ENCODE assay signal across 37 cellular contexts in the genomic region with DNA sequence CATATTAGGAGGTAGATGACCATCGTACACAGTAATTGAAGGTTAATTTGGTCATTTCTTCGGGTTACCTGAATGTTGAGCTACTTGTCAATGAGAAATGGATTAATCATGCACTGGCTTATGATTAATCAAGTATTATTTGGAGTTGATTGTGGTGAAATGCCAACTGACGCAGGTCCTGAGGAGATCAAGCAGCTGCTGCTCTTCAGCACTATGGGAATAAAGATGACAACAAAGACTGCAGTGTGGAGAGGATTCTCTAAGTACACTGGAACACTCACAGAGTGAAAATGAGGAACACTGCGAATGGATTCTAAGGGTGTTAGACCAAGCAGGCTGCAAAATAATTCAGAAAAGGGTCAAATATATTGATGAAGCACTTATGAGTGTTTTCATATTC.
"Had no signal": no experiment of that assay in that cellular context is flagged by ENCODE, and none has a peak within 500 bp of the region (broad histone marks: within the 10 kb centered on the region; RNA-seq: fewer than 3 reads in every experiment).

No MANE protein-coding gene starts in this region.

- H3K4me1 Mint-ChIP-seq: activated B cell treated with CpG ODN at 0.5 μM for 24 hours; activated CD4-positive, alpha-beta T cell treated with anti-CD3 and anti-CD28 coated beads, Interleukin-2, amount 10 ng/mL, durations not matched to agents 24 days and 14 days; activated naive CD4-positive, alpha-beta T cell treated with anti-CD3 and anti-CD28 coated beads, Interleukin-2, amount 10 ng/mL, durations not matched to agents 7 days and 5 days; activated naive CD4-positive, alpha-beta T cell treated with anti-CD3 and anti-CD28 coated beads, Interleukin-2, amount 50 U/mL, for 24 hours; activated naive CD8-positive, alpha-beta T cell treated with anti-CD3 and anti-CD28 coated beads, Interleukin-2, amount 10 ng/mL, durations not matched to agents 7 days and 5 days; activated naive CD8-positive, alpha-beta T cell treated with anti-CD3 and anti-CD28 coated beads, Interleukin-2, amount 50 U/mL, for 24 hours; brain; central memory CD8-positive, alpha-beta T cell had no signal

- H3K4me3 ChIP-seq: ascending aorta, cardiac muscle cell had no signal

- H3K27ac ChIP-seq: ascending aorta, cardiac muscle cell, VCaP had no signal

- H3K27me3 ChIP-seq: ascending aorta, cardiac muscle cell had no signal

- DNase-seq: activated B cell treated with CpG ODN at 0.5 μM for 24 hours; activated CD4-positive, alpha-beta memory T cell treated with anti-CD3 and anti-CD28 coated beads for 36 hours; activated CD4-positive, alpha-beta T cell treated with anti-CD3 and anti-CD28 coated beads for 4 hours; activated CD4-positive, alpha-beta T cell treated with anti-CD3 and anti-CD28 coated beads, Interleukin-2, amount 10 ng/mL, durations not matched to agents 24 days and 14 days; activated CD4-positive, alpha-beta T cell treated with anti-CD3 and anti-CD28 coated beads, Interleukin-2, amount 50 U/mL, for 1 hour; activated CD4-positive, alpha-beta T cell treated with anti-CD3 and anti-CD28 coated beads, Interleukin-2, amount 50 U/mL, for 4 hours; activated CD4-positive, CD25-positive, alpha-beta regulatory T cell treated with anti-CD3 and anti-CD28 coated beads, Interleukin-2, amount 50 U/mL, for 72 hours; activated CD8-positive, alpha-beta memory T cell treated with anti-CD3 and anti-CD28 coated beads, Interleukin-2, amount 50 U/mL, for 4 hours; activated CD8-positive, alpha-beta T cell treated with anti-CD3 and anti-CD28 coated beads for 36 hours; activated effector memory CD4-positive, alpha-beta T cell treated with Interleukin-2 at 50 U/mL for 16 hours; activated gamma-delta T cell; activated naive CD4-positive, alpha-beta T cell treated with anti-CD3 and anti-CD28 coated beads, Interleukin-2, amount 10 ng/mL, durations not matched to agents 7 days and 5 days; activated naive CD4-positive, alpha-beta T cell treated with Interleukin-2 at 50 U/mL for 16 hours; activated naive CD8-positive, alpha-beta T cell treated with anti-CD3 and anti-CD28 coated beads, Interleukin-2, amount 10 ng/mL, durations not matched to agents 7 days and 5 days; activated naive CD8-positive, alpha-beta T cell treated with anti-CD3 and anti-CD28 coated beads, Interleukin-2, amount 50 U/mL, for 24 hours; activated T-cell treated with anti-CD3 and anti-CD28 coated beads for 4 hours; activated T-cell treated with anti-CD3 and anti-CD28 coated beads, Interleukin-2, amount 50 U/mL, for 1 hour; activated T-cell treated with anti-CD3 and anti-CD28 coated beads, Interleukin-2, amount 50 U/mL, for 4 hours; amygdala; anterior cingulate cortex; caudate nucleus; cerebellar nuclear complex; T-helper 1 cell; T-helper 2 cell; T-helper 9 cell had no signal

- H3K9me3 Mint-ChIP-seq: activated B cell treated with CpG ODN at 0.5 μM for 24 hours; activated CD4-positive, alpha-beta memory T cell treated with anti-CD3 and anti-CD28 coated beads for 36 hours; activated CD4-positive, alpha-beta T cell treated with anti-CD3 and anti-CD28 coated beads, Interleukin-2, amount 10 ng/mL, durations not matched to agents 24 days and 14 days; activated CD8-positive, alpha-beta T cell treated with anti-CD3 and anti-CD28 coated beads for 36 hours; activated naive CD4-positive, alpha-beta T cell treated with anti-CD3 and anti-CD28 coated beads, Interleukin-2, amount 10 ng/mL, durations not matched to agents 7 days and 5 days; activated naive CD8-positive, alpha-beta T cell treated with anti-CD3 and anti-CD28 coated beads, Interleukin-2, amount 10 ng/mL, durations not matched to agents 7 days and 5 days; activated naive CD8-positive, alpha-beta T cell treated with anti-CD3 and anti-CD28 coated beads, Interleukin-2, amount 50 U/mL, for 24 hours; activated T-cell treated with anti-CD3 and anti-CD28 coated beads, Interleukin-2, amount 50 U/mL, for 4 hours; activated T-helper 2 cell treated with anti-CD3 and anti-CD28 coated beads, Interferon-gamma antibody, Interleukin-2, Interleukin-4, amounts not matched to agents 10 μg/mL and 5 μg/mL and 100 μg/mL, durations not matched to agents 14 hours and 24 hours and 36 hours; brain; central memory CD8-positive, alpha-beta T cell; T-helper 1 cell treated with Interleukin-12 subunit alpha and Interleukin-12 subunit beta and Interleukin-4 antibody, amounts not matched to agents 30 μg/mL and 1 μg/mL, for 36 hours; T-helper 2 cell treated with Interferon-gamma antibody and Interleukin-4, amounts not matched to agents 5 μg/mL and 100 μg/mL, for 36 hours had no signal

- H3K9me3 ChIP-seq: ascending aorta had no signal

- ATAC-seq: activated CD8-positive, alpha-beta T cell treated with anti-CD3 and anti-CD28 coated beads for 36 hours; activated naive CD8-positive, alpha-beta T cell treated with anti-CD3 and anti-CD28 coated beads, Interleukin-2, amount 50 U/mL, for 24 hours; activated T-cell treated with anti-CD3 and anti-CD28 coated beads, Interleukin-2, amount 50 U/mL, for 4 hours had no signal

- H3K36me3 Mint-ChIP-seq: activated CD4-positive, alpha-beta memory T cell treated with anti-CD3 and anti-CD28 coated beads for 36 hours; activated naive CD4-positive, alpha-beta T cell treated with anti-CD3 and anti-CD28 coated beads, Interleukin-2, amount 10 ng/mL, durations not matched to agents 7 days and 5 days; activated naive CD4-positive, alpha-beta T cell treated with anti-CD3 and anti-CD28 coated beads, Interleukin-2, amount 50 U/mL, for 24 hours; activated naive CD8-positive, alpha-beta T cell; activated naive CD8-positive, alpha-beta T cell treated with anti-CD3 and anti-CD28 coated beads, Interleukin-2, amount 10 ng/mL, durations not matched to agents 7 days and 5 days; brain had no signal

- H3K27ac Mint-ChIP-seq: activated B cell treated with CpG ODN at 0.5 μM for 24 hours; activated CD4-positive, alpha-beta memory T cell treated with anti-CD3 and anti-CD28 coated beads for 36 hours; activated CD4-positive, alpha-beta T cell treated with anti-CD3 and anti-CD28 coated beads, Interleukin-2, amount 10 ng/mL, durations not matched to agents 24 days and 14 days; activated CD8-positive, alpha-beta T cell treated with anti-CD3 and anti-CD28 coated beads for 36 hours; activated naive CD4-positive, alpha-beta T cell treated with anti-CD3 and anti-CD28 coated beads, Interleukin-2, amount 10 ng/mL, durations not matched to agents 7 days and 5 days; activated naive CD4-positive, alpha-beta T cell treated with anti-CD3 and anti-CD28 coated beads, Interleukin-2, amount 50 U/mL, for 24 hours; activated naive CD8-positive, alpha-beta T cell; activated naive CD8-positive, alpha-beta T cell treated with anti-CD3 and anti-CD28 coated beads, Interleukin-2, amount 10 ng/mL, durations not matched to agents 7 days and 5 days; activated naive CD8-positive, alpha-beta T cell treated with anti-CD3 and anti-CD28 coated beads, Interleukin-2, amount 50 U/mL, for 24 hours; activated T-helper 2 cell treated with anti-CD3 and anti-CD28 coated beads, Interferon-gamma antibody, Interleukin-2, Interleukin-4, amounts not matched to agents 10 μg/mL and 5 μg/mL and 100 μg/mL, durations not matched to agents 14 hours and 24 hours and 36 hours; brain; T-helper 1 cell treated with Interleukin-12 subunit alpha and Interleukin-12 subunit beta and Interleukin-4 antibody, amounts not matched to agents 30 μg/mL and 1 μg/mL, for 36 hours; T-helper 2 cell treated with Interferon-gamma antibody and Interleukin-4, amounts not matched to agents 5 μg/mL and 100 μg/mL, for 36 hours had no signal

- H3K4me3 Mint-ChIP-seq: activated B cell treated with CpG ODN at 0.5 μM for 24 hours; activated CD4-positive, alpha-beta memory T cell treated with anti-CD3 and anti-CD28 coated beads for 36 hours; activated CD4-positive, alpha-beta T cell treated with anti-CD3 and anti-CD28 coated beads, Interleukin-2, amount 10 ng/mL, durations not matched to agents 24 days and 14 days; activated CD8-positive, alpha-beta T cell treated with anti-CD3 and anti-CD28 coated beads for 36 hours; activated naive CD4-positive, alpha-beta T cell treated with anti-CD3 and anti-CD28 coated beads, Interleukin-2, amount 10 ng/mL, durations not matched to agents 7 days and 5 days; activated naive CD4-positive, alpha-beta T cell treated with anti-CD3 and anti-CD28 coated beads, Interleukin-2, amount 50 U/mL, for 24 hours; activated naive CD8-positive, alpha-beta T cell; activated naive CD8-positive, alpha-beta T cell treated with anti-CD3 and anti-CD28 coated beads, Interleukin-2, amount 10 ng/mL, durations not matched to agents 7 days and 5 days; activated naive CD8-positive, alpha-beta T cell treated with anti-CD3 and anti-CD28 coated beads, Interleukin-2, amount 50 U/mL, for 24 hours; activated T-cell treated with anti-CD3 and anti-CD28 coated beads, Interleukin-2, amount 50 U/mL, for 4 hours; brain; central memory CD8-positive, alpha-beta T cell; T-helper 1 cell treated with Interleukin-12 subunit alpha and Interleukin-12 subunit beta and Interleukin-4 antibody, amounts not matched to agents 30 μg/mL and 1 μg/mL, for 36 hours; T-helper 2 cell treated with Interferon-gamma antibody and Interleukin-4, amounts not matched to agents 5 μg/mL and 100 μg/mL, for 36 hours had no signal

- H3K4me1 ChIP-seq: ascending aorta had no signal

- H3K36me3 ChIP-seq: ascending aorta, cardiac muscle cell had no signal

- FAIRE-seq: bronchial epithelial cell, TTC549 had no signal

- H3K27me3 Mint-ChIP-seq: activated B cell treated with CpG ODN at 0.5 μM for 24 hours; activated CD4-positive, alpha-beta memory T cell treated with anti-CD3 and anti-CD28 coated beads for 36 hours; activated CD4-positive, alpha-beta T cell treated with anti-CD3 and anti-CD28 coated beads, Interleukin-2, amount 10 ng/mL, durations not matched to agents 24 days and 14 days; activated CD8-positive, alpha-beta T cell treated with anti-CD3 and anti-CD28 coated beads for 36 hours; activated naive CD4-positive, alpha-beta T cell treated with anti-CD3 and anti-CD28 coated beads, Interleukin-2, amount 10 ng/mL, durations not matched to agents 7 days and 5 days; activated naive CD4-positive, alpha-beta T cell treated with anti-CD3 and anti-CD28 coated beads, Interleukin-2, amount 50 U/mL, for 24 hours; activated naive CD8-positive, alpha-beta T cell; brain; central memory CD8-positive, alpha-beta T cell had no signal
